ENCODE assay signal across 8 cellular contexts in the genomic region with DNA sequence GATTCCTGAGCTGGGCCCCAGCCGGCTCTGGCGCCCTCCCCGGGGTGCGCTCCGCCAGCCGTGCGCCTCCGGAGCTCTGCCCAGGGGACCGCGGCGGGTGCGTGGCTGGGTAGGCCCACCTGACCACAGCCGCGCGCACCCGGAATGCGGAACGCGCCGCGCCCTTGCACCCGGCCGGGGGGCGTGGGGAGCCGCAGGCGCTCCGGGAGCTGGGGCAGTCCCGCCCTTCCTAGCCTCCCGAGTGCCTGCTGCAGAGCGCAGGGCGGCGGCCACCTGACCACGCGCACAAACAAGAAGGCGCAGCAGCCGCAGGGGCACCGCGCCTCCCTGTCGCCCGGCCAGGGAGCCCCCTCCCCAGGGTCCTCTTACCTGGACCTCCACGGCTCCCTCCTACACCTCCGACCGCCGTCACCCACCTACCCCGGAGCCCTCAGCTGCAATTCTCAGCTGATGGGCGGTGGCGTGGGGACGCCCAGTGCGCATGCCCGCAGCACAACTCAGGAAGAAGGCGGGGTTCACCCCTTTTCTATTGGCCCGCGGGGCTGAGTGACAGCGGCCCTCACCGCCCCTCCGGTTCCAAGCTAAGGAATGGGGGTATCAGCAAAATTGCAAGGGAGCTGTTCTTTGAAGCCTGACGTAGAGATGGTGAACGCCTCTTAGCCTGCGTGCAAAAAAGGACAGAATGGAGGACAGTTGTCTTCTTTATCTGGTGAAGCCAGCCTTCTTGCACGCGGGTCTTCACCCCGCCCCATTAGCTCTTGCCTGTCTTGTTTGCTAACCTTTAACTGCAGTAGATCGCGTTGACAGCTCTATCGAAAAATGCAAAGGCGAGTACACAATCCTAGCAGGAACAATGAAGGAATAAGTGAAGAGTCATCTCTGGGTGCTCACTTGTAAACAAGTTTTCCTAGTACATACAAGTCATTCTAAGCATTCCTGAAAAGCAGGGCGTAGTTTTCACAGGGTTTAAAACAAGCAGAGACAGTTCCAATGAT. TPM values are rescaled to one million over a fixed set of nuclear protein-coding genes. Genes with fewer than 3 reads are reported as not detected.
A peak's percentile ranks its signal among the peaks of the same experiment; 100 is the strongest.
DNase-seq lines count a peak whose midpoint lies in the region; ATAC-seq, FAIRE-seq and TF ChIP-seq lines count a peak whose summit lies in the region.

A gene with protein sequence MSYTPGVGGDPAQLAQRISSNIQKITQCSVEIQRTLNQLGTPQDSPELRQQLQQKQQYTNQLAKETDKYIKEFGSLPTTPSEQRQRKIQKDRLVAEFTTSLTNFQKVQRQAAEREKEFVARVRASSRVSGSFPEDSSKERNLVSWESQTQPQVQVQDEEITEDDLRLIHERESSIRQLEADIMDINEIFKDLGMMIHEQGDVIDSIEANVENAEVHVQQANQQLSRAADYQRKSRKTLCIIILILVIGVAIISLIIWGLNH (minus strand): TSS at position 479 of the 995 bp plus-strand sequence. CDS start 9,586 bp downstream, outside the sequence.

- H3K27me3 ChIP-seq in bronchial epithelial cell (ENCODE audit: control insufficient read depth, insufficient read depth, low read length) (no peaks in the 10 kb centered on the region), iPS-20b (ENCODE audit: insufficient read depth, low read length) (no peaks in the 10 kb centered on the region; the same call in 1 of the 2 replicates)

- peaks cover 22% of the 10 kb centered on the region for H3K4me1 Mint-ChIP-seq in WTC11

- H3K27ac ChIP-seq in iPS-20b (ENCODE audit: low read length) (no peak within 1 kb of the TSS), skin epidermis (peak within 1 kb of the TSS; percentile 51 to 95 (median 89))

- H3K4me1 ChIP-seq in iPS-20b (ENCODE audit: insufficient read depth, low read length), result peaks cover 5% of the 10 kb centered on the region; the same call in 1 of the 2 replicates

- H3K4me3 ChIP-seq in AG04449 (ENCODE audit: low read depth, low read length), result peak within 1 kb of the TSS; percentile 81
- H3K4me3 ChIP-seq in bronchial epithelial cell (ENCODE audit: low read depth, low read length), result peak within 1 kb of the TSS; percentile 82
- peak within 1 kb of the TSS; percentile 93 for H3K4me3 ChIP-seq in iPS-20b (ENCODE audit: low read length)
- H3K4me3 ChIP-seq in skin epidermis, result peak within 1 kb of the TSS; percentile 71 to 99 (median 87)

- peaks cover 4% of the 10 kb centered on the region; the same call in 1 of the 2 replicates for H3K36me3 Mint-ChIP-seq in WTC11

- TF ChIP-seq CTCF in AG04449 (IDR thresholded peaks at IDR 0.05; ENCODE audit: insufficient read depth, low read length, missing control alignments) (no peak), WTC11 (IDR thresholded peaks at IDR 0.05) (no peak), bronchial epithelial cell (IDR thresholded peaks at IDR 0.05; ENCODE audit: insufficient read depth, low read length, severe bottlenecking) (no peak)

- CTCF ChIA-PET in AG04449 (lab: Yijun Ruan, JAX) (interaction anchor here (1.0 to 1.6 kb wide), 9 partner anchors 10 to 285 kb away, joined by 3 to 9 read pairs (median 4); a partner anchor contains a TSS), WTC11 (lab: Charles Lee) (interaction anchor here (0.5 to 2.1 kb wide), 12 partner anchors 14 to 705 kb away, joined by 3 to 12 read pairs (median 4); a partner anchor contains a TSS)

- no peak for DNase-seq in AG04449 (ENCODE audit: low read depth, low spot score)
- DNase-seq in NCI-H2227 (lab: John Stamatoyannopoulos, UW; ENCODE audit: unreplicated experiment), result peak; percentile 86
- peak; percentile 90 for DNase-seq in WTC11 (ENCODE audit: low spot score)
- DNase-seq in bronchial epithelial cell (ENCODE audit: low read depth), result peak; percentile 92

- H3K9me3 Mint-ChIP-seq in WTC11, result no peaks in the 10 kb centered on the region

- ATAC-seq in GM18870 (IDR thresholded peaks at IDR 0.05; ENCODE audit: unreplicated experiment), result peak; percentile 90
- ATAC-seq in HG03108 (IDR thresholded peaks at IDR 0.05; ENCODE audit: unreplicated experiment), result peak; percentile 86
- peak; percentile 96 for ATAC-seq in WTC11

- POLR2A ChIA-PET in AG04449 (lab: Yijun Ruan, JAX), result interaction anchor here (0.8 to 1.7 kb wide), 3 partner anchors 15 to 302 kb away, joined by 3 to 14 read pairs (median 5); a partner anchor contains a TSS
- POLR2A ChIA-PET in WTC11 (lab: Charles Lee), result interaction anchor here (0.8 to 1.0 kb wide), 2 partner anchors 28 to 285 kb away, joined by 3 to 4 read pairs; a partner anchor contains a TSS

- H3K4me3 Mint-ChIP-seq in WTC11, result peak within 1 kb of the TSS; percentile 92

- FAIRE-seq in bronchial epithelial cell (lab: Jason Lieb, UNC), result no peak

- peaks cover 18% of the 10 kb centered on the region for H3K27me3 Mint-ChIP-seq in WTC11 (ENCODE audit: low read depth)

- H3K9me3 ChIP-seq in iPS-20b (ENCODE audit: insufficient read depth, low read depth, low read length), result no peaks in the 10 kb centered on the region

- H3K9ac ChIP-seq in iPS-20b (ENCODE audit: low read depth, low read length), result peak within 1 kb of the TSS; percentile 73; the same call in 1 of the 2 replicates

- no peak within 1 kb of the TSS; the same call in 1 of the 2 replicates for H3K27ac Mint-ChIP-seq in WTC11

- peaks cover 2% of the 10 kb centered on the region for H3K36me3 ChIP-seq in bronchial epithelial cell (ENCODE audit: control insufficient read depth, insufficient read depth, low read length)
- no peaks in the 10 kb centered on the region for H3K36me3 ChIP-seq in iPS-20b (ENCODE audit: insufficient read depth, low read depth, low read length)

TF ChIP-seq in WTC11, 78 proteins besides CTCF, POLR2A, EP300 and RAD21 (continues in another document):
- no peak for TF ChIP-seq SOX15 (CRISPR knock-in tag; IDR thresholded peaks at IDR 0.05)
- no peak for TF ChIP-seq GTF2I (CRISPR knock-in tag; conservative IDR thresholded peaks at IDR 0.05)
- TF ChIP-seq HMGA2 (CRISPR knock-in tag; IDR thresholded peaks at IDR 0.05), result no peak
- TF ChIP-seq NFYB (CRISPR knock-in tag; conservative IDR thresholded peaks at IDR 0.05; ENCODE audit: low read depth), result peak; percentile 70
- TF ChIP-seq, protein P1, sequence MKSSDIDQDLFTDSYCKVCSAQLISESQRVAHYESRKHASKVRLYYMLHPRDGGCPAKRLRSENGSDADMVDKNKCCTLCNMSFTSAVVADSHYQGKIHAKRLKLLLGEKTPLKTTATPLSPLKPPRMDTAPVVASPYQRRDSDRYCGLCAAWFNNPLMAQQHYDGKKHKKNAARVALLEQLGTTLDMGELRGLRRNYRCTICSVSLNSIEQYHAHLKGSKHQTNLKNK (CRISPR knock-in tag; IDR thresholded peaks at IDR 0.05), result no peak
- TF ChIP-seq NR3C1 (CRISPR knock-in tag; conservative IDR thresholded peaks at IDR 0.05; ENCODE audit: low read depth), result 0 out of 2 replicates have a peak, but pooled peaks have one; percentile 54
- TF ChIP-seq, protein P2, sequence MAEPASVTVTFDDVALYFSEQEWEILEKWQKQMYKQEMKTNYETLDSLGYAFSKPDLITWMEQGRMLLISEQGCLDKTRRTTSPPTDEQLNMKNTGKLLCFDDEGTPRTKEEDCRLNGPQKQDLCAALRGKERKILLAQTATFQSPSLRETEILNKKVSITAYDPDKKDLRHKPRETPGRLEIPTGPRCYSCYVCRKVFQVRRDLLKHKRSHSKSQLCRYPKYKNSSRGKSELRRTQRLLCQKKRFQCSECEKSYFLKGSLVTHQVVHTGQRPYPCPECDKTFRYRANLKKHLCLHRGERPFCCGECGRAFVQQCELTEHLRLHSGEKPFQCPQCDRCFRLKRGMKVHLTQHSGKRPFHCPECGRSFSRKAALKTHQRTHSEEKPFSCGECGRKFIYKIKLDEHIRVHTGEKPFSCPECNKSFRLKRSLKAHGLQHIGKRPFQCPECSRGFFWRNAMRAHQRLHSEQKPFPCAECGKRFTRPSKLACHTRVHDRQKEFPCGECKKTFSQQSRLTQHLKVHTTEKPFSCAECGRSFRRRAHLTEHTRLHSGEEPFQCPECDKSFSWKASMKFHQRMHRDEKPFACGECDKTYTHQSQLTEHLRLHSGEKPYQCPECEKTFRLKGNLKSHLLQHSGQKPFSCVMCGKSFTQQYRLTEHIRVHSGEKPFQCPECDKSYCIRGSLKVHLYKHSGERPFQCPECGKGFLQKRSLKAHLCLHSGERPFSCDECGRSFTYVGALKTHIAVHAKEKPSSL (CRISPR knock-in tag; conservative IDR thresholded peaks at IDR 0.05), result no peak
- TF ChIP-seq JUN (CRISPR knock-in tag; IDR thresholded peaks at IDR 0.05), result no peak
- no peak for TF ChIP-seq FOXJ3 (CRISPR knock-in tag; IDR thresholded peaks at IDR 0.05; ENCODE audit: borderline replicate concordance)
- no peak for TF ChIP-seq TEAD4 (CRISPR knock-in tag; IDR thresholded peaks at IDR 0.05)
- no peak for TF ChIP-seq ZNF138 (CRISPR knock-in tag; conservative IDR thresholded peaks at IDR 0.05)
- TF ChIP-seq ESRRA (CRISPR knock-in tag; IDR thresholded peaks at IDR 0.05; ENCODE audit: borderline replicate concordance), result peak; percentile 69; the same call in 1 of the 2 replicates
- peak; percentile 82; the same call in 1 of the 2 replicates for TF ChIP-seq KAT7 (CRISPR knock-in tag; IDR thresholded peaks at IDR 0.05; ENCODE audit: borderline replicate concordance)
- TF ChIP-seq RELA (CRISPR knock-in tag; IDR thresholded peaks at IDR 0.05; ENCODE audit: borderline replicate concordance), result peak; percentile 92; the same call in 1 of the 2 replicates
- TF ChIP-seq ZNF232 (CRISPR knock-in tag; IDR thresholded peaks at IDR 0.05), result no peak
- no peak for TF ChIP-seq ELF4 (CRISPR knock-in tag; IDR thresholded peaks at IDR 0.05; ENCODE audit: low read depth)
- no peak for TF ChIP-seq CBFB (CRISPR knock-in tag; IDR thresholded peaks at IDR 0.05; ENCODE audit: low read depth)
- TF ChIP-seq MYBL2 (CRISPR knock-in tag; IDR thresholded peaks at IDR 0.05), result no peak
- TF ChIP-seq, protein P3, sequence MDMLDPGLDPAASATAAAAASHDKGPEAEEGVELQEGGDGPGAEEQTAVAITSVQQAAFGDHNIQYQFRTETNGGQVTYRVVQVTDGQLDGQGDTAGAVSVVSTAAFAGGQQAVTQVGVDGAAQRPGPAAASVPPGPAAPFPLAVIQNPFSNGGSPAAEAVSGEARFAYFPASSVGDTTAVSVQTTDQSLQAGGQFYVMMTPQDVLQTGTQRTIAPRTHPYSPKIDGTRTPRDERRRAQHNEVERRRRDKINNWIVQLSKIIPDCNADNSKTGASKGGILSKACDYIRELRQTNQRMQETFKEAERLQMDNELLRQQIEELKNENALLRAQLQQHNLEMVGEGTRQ (CRISPR knock-in tag; IDR thresholded peaks at IDR 0.05), result peak; percentile 50; the same call in 1 of the 2 replicates
- no peak for TF ChIP-seq JAZF1 (CRISPR knock-in tag; IDR thresholded peaks at IDR 0.05)

RNA-seq across cellular contexts. Expression of the gene that starts here (rescaled TPM):
- total RNA-seq in WTC11 (2021), result 25.6 to 30.4 TPM (median 26.5 TPM) in 3 replicates
- 19.8 and 29.7 TPM in 2 replicates for total RNA-seq in bronchial epithelial cell
